ENCODE assay signal across 1 cellular context in the genomic region with DNA sequence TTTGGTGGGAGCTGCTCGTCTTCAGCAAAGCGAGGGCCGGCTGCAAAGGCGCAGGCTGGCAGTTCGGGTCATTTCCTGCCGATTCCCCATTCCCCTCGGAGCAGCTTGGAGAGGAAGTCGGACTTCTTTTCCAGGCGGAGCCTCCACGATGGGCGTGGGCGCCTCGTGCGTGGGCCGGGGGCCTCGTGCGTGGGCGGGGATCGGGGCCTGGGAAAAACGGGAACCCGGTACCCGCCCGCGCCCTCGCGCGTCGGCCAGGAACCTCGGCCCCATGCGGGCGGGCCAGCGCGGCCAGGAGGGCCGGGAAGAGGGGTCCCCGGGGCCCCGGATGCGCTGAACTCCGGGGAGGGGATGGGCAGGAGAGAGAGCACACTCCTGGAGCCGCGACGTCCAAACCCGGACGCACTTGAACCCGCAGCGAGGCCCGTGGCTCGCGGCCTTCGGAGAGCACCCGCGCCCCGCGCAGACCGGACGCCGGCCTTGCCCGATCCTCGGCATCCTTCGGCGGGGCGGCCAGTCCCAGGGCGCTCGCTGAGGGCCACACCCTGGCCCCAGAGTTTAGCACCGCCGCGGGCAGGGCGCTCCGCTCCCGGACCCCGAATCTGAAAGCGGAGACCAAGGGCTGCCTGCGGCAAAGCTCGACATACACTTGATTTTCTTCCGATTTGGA.
TF ChIP-seq lines count a peak whose summit lies in the region.

No MANE protein-coding gene starts in this region.

TF ChIP-seq in HEK293, 187 proteins besides CTCF, POLR2A, EP300 and RAD21 (continued from another document):
- TF ChIP-seq, protein P1, sequence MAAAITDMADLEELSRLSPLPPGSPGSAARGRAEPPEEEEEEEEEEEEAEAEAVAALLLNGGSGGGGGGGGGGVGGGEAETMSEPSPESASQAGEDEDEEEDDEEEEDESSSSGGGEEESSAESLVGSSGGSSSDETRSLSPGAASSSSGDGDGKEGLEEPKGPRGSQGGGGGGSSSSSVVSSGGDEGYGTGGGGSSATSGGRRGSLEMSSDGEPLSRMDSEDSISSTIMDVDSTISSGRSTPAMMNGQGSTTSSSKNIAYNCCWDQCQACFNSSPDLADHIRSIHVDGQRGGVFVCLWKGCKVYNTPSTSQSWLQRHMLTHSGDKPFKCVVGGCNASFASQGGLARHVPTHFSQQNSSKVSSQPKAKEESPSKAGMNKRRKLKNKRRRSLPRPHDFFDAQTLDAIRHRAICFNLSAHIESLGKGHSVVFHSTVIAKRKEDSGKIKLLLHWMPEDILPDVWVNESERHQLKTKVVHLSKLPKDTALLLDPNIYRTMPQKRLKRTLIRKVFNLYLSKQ (tag by site-specific recombination; IDR thresholded peaks at IDR 0.05; ENCODE audit: borderline replicate concordance), result no peak
- TF ChIP-seq ZNF768 (tag by site-specific recombination; IDR thresholded peaks at IDR 0.05) (no peak), HOXA7 (CRISPR knock-in tag; IDR thresholded peaks at IDR 0.05; ENCODE audit: borderline replicate concordance) (no peak), ZNF114 (tag by site-specific recombination; IDR thresholded peaks at IDR 0.05) (no peak), ZNF777 (tag by site-specific recombination; IDR thresholded peaks at IDR 0.05; ENCODE audit: borderline replicate concordance) (no peak), GLI2 (tag by site-specific recombination; IDR thresholded peaks at IDR 0.05; ENCODE audit: borderline replicate concordance, low read depth) (no peak), ZNF426 (tag by site-specific recombination; IDR thresholded peaks at IDR 0.05) (no peak), ZNF311 (tag by site-specific recombination; IDR thresholded peaks at IDR 0.05; ENCODE audit: borderline replicate concordance) (no peak), ZNF555 (tag by site-specific recombination; conservative IDR thresholded peaks at IDR 0.05) (no peak), ZNF585B (tag by site-specific recombination; IDR thresholded peaks at IDR 0.05) (no peak), REPIN1 (tag by site-specific recombination; IDR thresholded peaks at IDR 0.05; ENCODE audit: low read depth) (no peak), RBAK (tag by site-specific recombination; IDR thresholded peaks at IDR 0.05) (no peak), ZNF473 (tag by site-specific recombination; IDR thresholded peaks at IDR 0.05) (no peak), ZNF350 (tag by site-specific recombination; IDR thresholded peaks at IDR 0.05) (no peak), MYNN (tag by site-specific recombination; IDR thresholded peaks at IDR 0.05; ENCODE audit: borderline replicate concordance) (no peak), ZNF19 (tag by site-specific recombination; IDR thresholded peaks at IDR 0.05; ENCODE audit: low read depth) (no peak), ZNF404 (tag by site-specific recombination; IDR thresholded peaks at IDR 0.05) (no peak)
- TF ChIP-seq, protein P2, sequence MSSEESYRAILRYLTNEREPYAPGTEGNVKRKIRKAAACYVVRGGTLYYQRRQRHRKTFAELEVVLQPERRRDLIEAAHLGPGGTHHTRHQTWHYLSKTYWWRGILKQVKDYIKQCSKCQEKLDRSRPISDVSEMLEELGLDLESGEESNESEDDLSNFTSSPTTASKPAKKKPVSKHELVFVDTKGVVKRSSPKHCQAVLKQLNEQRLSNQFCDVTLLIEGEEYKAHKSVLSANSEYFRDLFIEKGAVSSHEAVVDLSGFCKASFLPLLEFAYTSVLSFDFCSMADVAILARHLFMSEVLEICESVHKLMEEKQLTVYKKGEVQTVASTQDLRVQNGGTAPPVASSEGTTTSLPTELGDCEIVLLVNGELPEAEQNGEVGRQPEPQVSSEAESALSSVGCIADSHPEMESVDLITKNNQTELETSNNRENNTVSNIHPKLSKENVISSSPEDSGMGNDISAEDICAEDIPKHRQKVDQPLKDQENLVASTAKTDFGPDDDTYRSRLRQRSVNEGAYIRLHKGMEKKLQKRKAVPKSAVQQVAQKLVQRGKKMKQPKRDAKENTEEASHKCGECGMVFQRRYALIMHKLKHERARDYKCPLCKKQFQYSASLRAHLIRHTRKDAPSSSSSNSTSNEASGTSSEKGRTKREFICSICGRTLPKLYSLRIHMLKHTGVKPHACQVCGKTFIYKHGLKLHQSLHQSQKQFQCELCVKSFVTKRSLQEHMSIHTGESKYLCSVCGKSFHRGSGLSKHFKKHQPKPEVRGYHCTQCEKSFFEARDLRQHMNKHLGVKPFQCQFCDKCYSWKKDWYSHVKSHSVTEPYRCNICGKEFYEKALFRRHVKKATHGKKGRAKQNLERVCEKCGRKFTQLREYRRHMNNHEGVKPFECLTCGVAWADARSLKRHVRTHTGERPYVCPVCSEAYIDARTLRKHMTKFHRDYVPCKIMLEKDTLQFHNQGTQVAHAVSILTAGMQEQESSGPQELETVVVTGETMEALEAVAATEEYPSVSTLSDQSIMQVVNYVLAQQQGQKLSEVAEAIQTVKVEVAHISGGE (tag by site-specific recombination; conservative IDR thresholded peaks at IDR 0.05; ENCODE audit: low read depth), result peak; percentile 80
- TF ChIP-seq, protein P3, sequence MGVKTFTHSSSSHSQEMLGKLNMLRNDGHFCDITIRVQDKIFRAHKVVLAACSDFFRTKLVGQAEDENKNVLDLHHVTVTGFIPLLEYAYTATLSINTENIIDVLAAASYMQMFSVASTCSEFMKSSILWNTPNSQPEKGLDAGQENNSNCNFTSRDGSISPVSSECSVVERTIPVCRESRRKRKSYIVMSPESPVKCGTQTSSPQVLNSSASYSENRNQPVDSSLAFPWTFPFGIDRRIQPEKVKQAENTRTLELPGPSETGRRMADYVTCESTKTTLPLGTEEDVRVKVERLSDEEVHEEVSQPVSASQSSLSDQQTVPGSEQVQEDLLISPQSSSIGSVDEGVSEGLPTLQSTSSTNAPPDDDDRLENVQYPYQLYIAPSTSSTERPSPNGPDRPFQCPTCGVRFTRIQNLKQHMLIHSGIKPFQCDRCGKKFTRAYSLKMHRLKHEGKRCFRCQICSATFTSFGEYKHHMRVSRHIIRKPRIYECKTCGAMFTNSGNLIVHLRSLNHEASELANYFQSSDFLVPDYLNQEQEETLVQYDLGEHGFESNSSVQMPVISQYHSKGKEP (tag by site-specific recombination; IDR thresholded peaks at IDR 0.05), result no peak
- TF ChIP-seq, protein P4, sequence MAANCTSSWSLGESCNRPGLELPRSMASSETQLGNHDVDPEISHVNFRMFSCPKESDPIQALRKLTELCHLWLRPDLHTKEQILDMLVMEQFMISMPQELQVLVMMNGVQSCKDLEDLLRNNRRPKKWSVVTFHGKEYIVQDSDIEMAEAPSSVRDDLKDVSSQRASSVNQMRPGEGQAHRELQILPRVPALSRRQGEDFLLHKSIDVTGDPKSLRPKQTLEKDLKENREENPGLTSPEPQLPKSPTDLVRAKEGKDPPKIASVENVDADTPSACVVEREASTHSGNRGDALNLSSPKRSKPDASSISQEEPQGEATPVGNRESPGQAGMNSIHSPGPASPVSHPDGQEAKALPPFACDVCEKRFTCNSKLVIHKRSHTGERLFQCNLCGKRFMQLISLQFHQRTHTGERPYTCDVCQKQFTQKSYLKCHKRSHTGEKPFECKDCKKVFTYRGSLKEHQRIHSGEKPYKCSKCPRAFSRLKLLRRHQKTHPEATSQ (tag by site-specific recombination; IDR thresholded peaks at IDR 0.05), result peak; percentile 48; the same call in 1 of the 2 replicates
